ENCODE assay signal across 9 cellular contexts in genomic region chr10:80504897-80505465, GRCh38. TPM values are rescaled to one million over a fixed set of nuclear protein-coding genes. Genes with fewer than 3 reads are reported as not detected.
DNase-seq lines count a peak whose midpoint lies in the region; FAIRE-seq and TF ChIP-seq lines count a peak whose summit lies in the region.
"Had no signal": no experiment of that assay in that cellular context is flagged by ENCODE, and none has a peak within 500 bp of the region (broad histone marks: within the 10 kb centered on the region; RNA-seq: fewer than 3 reads in every experiment).

No MANE protein-coding gene starts in this region.

- H3K9me3 ChIP-seq in keratinocyte (ENCODE audit: control insufficient read depth, low read depth, low read length) = no peaks in the 10 kb centered on the region
- no peaks in the 10 kb centered on the region for H3K9me3 ChIP-seq in smooth muscle cell (replicated peaks; ENCODE audit: low read depth)
- no peaks in the 10 kb centered on the region for H3K9me3 ChIP-seq in OCI-LY7 (ENCODE audit: low read length)

- TF ChIP-seq CTCF in keratinocyte (optimal IDR thresholded peaks at IDR 0.05 in 1 of 3, IDR thresholded peaks at IDR 0.05 in 1 of 3, conservative IDR thresholded peaks at IDR 0.05 in 1 of 3; ENCODE audit: extremely low read depth in 1 of 3, insufficient read depth in 2 of 3, low read length in 3 of 3) = no peak
- TF ChIP-seq CTCF in smooth muscle cell (IDR thresholded peaks at IDR 0.05; ENCODE audit: borderline replicate concordance, insufficient read depth, poor library complexity, severe bottlenecking) = no peak
- no peak for TF ChIP-seq CTCF in OCI-LY7 (conservative IDR thresholded peaks at IDR 0.05; ENCODE audit: low read length)

- H3K9me1 ChIP-seq in keratinocyte (ENCODE audit: control insufficient read depth, extremely low read depth, insufficient read depth, low read length) = no peaks in the 10 kb centered on the region

- in situ Hi-C loops in G401 (cut with HindIII; ENCODE audit: low sequenced_read_pairs) = no loop called here

- peak overlapping the region in 1 of 4 donors; percentile 17 for H3K4me3 Mint-ChIP-seq in IgD-negative memory B cell

- H3K36me3 ChIP-seq in keratinocyte (ENCODE audit: control insufficient read depth in 2 of 2, extremely low read depth in 1 of 2, insufficient read depth in 2 of 2, low read length in 2 of 2) (peaks cover 7 to 29% of the 10 kb centered on the region in 2 experiments), smooth muscle cell (ENCODE audit: low read depth) (no peaks in the 10 kb centered on the region), OCI-LY7 (ENCODE audit: insufficient read depth, low read length) (peaks cover 39% of the 10 kb centered on the region; the same call in 1 of the 2 replicates)

- H3F3A ChIP-seq in smooth muscle cell (ENCODE audit: low read depth) = peaks cover 28% of the 10 kb centered on the region

- peaks cover 29 to 40% (median 37%) of the 10 kb centered on the region in 3 donors for H3K4me1 Mint-ChIP-seq in IgD-negative memory B cell

- H3K4me3 ChIP-seq in keratinocyte (ENCODE audit: control insufficient read depth in 2 of 3, extremely low read depth in 1 of 3, insufficient read depth in 2 of 3, low read depth in 1 of 3, low read length in 3 of 3) (no peak overlapping the region), smooth muscle cell (no peak overlapping the region), OCI-LY7 (ENCODE audit: low read depth, low read length, poor library complexity, severe bottlenecking) (no peak overlapping the region)

- H3K27me3 ChIP-seq in keratinocyte (ENCODE audit: control insufficient read depth, extremely low read depth, insufficient read depth, low read length) (no peaks in the 10 kb centered on the region), smooth muscle cell (ENCODE audit: low read depth) (no peaks in the 10 kb centered on the region)

- WGBS in smooth muscle cell (ENCODE audit: low lambda C conversion rate) = 76% methylated on average over 5 of the region's 5 CpGs

- H2AFZ ChIP-seq in keratinocyte (ENCODE audit: control insufficient read depth, low read length) = no peak overlapping the region
- no peak overlapping the region for H2AFZ ChIP-seq in smooth muscle cell (ENCODE audit: low read depth)
- H2AFZ ChIP-seq in OCI-LY7 (ENCODE audit: low read length) = no peak overlapping the region

- POLR2A ChIA-PET in OCI-LY7 (lab: Charles Lee) = interaction anchor here (1.2 kb wide), 1 partner anchor 61 kb away, joined by 4 read pairs; no protein-coding TSS in a partner anchor

- H3K27ac ChIP-seq in angular gyrus (ENCODE audit: low read depth, low read length) = peak overlapping the region; percentile 37
- H3K27ac ChIP-seq in keratinocyte (ENCODE audit: control insufficient read depth, insufficient read depth, low read length) = peak overlapping the region; percentile 89
- H3K27ac ChIP-seq in smooth muscle cell (ENCODE audit: low read depth) = peak overlapping the region; percentile 99
- no peak overlapping the region for H3K27ac ChIP-seq in OCI-LY7 (ENCODE audit: low read depth, low read length, poor library complexity, severe bottlenecking)
- H3K27ac ChIP-seq: WERI-Rb-1 had no signal

- H4K20me1 ChIP-seq in keratinocyte (ENCODE audit: control insufficient read depth, extremely low read depth, insufficient read depth, low read length) (no peaks in the 10 kb centered on the region), smooth muscle cell (ENCODE audit: low read depth) (peaks cover 4% of the 10 kb centered on the region), OCI-LY7 (ENCODE audit: insufficient read depth, low read length) (no peaks in the 10 kb centered on the region)

- H3K9ac ChIP-seq in keratinocyte (ENCODE audit: control insufficient read depth, extremely low read depth, insufficient read depth, low read length) = peak overlapping the region; percentile 72
- H3K9ac ChIP-seq in smooth muscle cell (ENCODE audit: low read depth) = peak overlapping the region; percentile 87

- DNase-seq in keratinocyte (ENCODE audit: low read depth, low spot score) (no peak), smooth muscle cell (lab: John Stamatoyannopoulos, UW; ENCODE audit: unreplicated experiment) (no peak), HT-29 (ENCODE audit: low spot score) (no peak), G401 (ENCODE audit: low spot score) (no peak), NCI-H82 (lab: John Stamatoyannopoulos, UW) (no peak), OCI-LY7 (ENCODE audit: low spot score) (no peak)

- no peaks in the 10 kb centered on the region for H3K27me3 Mint-ChIP-seq in IgD-negative memory B cell

- peaks cover 2% of the 10 kb centered on the region for H3K36me3 Mint-ChIP-seq in IgD-negative memory B cell

- H3K79me2 ChIP-seq in keratinocyte (ENCODE audit: control insufficient read depth, insufficient read depth, low read length) (peaks cover 59% of the 10 kb centered on the region), smooth muscle cell (ENCODE audit: low read depth) (peaks cover 36% of the 10 kb centered on the region), OCI-LY7 (ENCODE audit: insufficient read depth, low read depth, low read length) (no peaks in the 10 kb centered on the region; the same call in 1 of the 2 replicates)

- dilution Hi-C loops in keratinocyte (cut with MboI; ENCODE audit: extremely low pct_ligation_motif_present, low sequenced_read_pairs) = no loop called here

- H3K4me2 ChIP-seq in keratinocyte (ENCODE audit: control insufficient read depth, extremely low read depth, insufficient read depth, low read depth, low read length) (peak overlapping the region; percentile 11), smooth muscle cell (no peak overlapping the region), OCI-LY7 (ENCODE audit: low read length) (no peak overlapping the region)

- BruUV-seq in OCI-LY7 (replicated peaks; lab: Mats Ljungman, UMichigan) = no TSS peak

- no peaks in the 10 kb centered on the region for H3K9me3 Mint-ChIP-seq in IgD-negative memory B cell

- H3K4me1 ChIP-seq in keratinocyte (ENCODE audit: control insufficient read depth, extremely low read depth, insufficient read depth, low read length) (peaks cover 97% of the 10 kb centered on the region), smooth muscle cell (ENCODE audit: low read depth) (peaks cover 55% of the 10 kb centered on the region), OCI-LY7 (ENCODE audit: insufficient read depth, low read length, poor library complexity, severe bottlenecking) (no peaks in the 10 kb centered on the region)

- no peak for FAIRE-seq in keratinocyte (lab: Jason Lieb, UNC)

- no peaks in the 10 kb centered on the region for H3K9me2 ChIP-seq in OCI-LY7 (ENCODE audit: insufficient read depth, low read length)

- peak overlapping the region; percentile 14 to 39 (median 39) for H3K27ac Mint-ChIP-seq in IgD-negative memory B cell

- CTCF ChIA-PET in OCI-LY7 (lab: Charles Lee; ENCODE audit: unreplicated experiment) = interaction anchor here (1.1 to 3.5 kb wide), 5 partner anchors 32 to 127 kb away, joined by 3 to 48 read pairs (median 9); no protein-coding TSS in a partner anchor

- intact Hi-C loops in OCI-LY7 (cut with micrococcal nuclease; ENCODE audit: unreplicated experiment) = loop anchor here (1.0 kb wide), 2 partner anchors 61 to 122 kb away; no protein-coding TSS in a partner anchor

RNA-seq across cellular contexts. Expression of gene SH2D4B, which starts 32.7 kb away (rescaled TPM):
- polyA plus RNA-seq in IgD-negative memory B cell (not detected), keratinocyte (0.03 to 0.42 TPM (median 0.22 TPM) in 3 replicates), smooth muscle cell (not detected in 2 replicates)
- 0.16 TPM for polyA plus RNA-seq in keratinocyte (2011; ENCODE audit: low read depth)
- 0.09 and 0.24 TPM in 2 replicates for polyA plus RNA-seq in keratinocyte (2011; cell fraction: cytosol; rRNA removed)
- polyA plus RNA-seq in keratinocyte (2011; cell fraction: nucleus; rRNA removed) = 0.23 and 0.28 TPM in 2 replicates
- polyA plus RNA-seq in keratinocyte (2012; ENCODE audit: low replicate concordance) = 0.06 and 0.39 TPM in 2 replicates
- polyA minus RNA-seq in keratinocyte = 0.13 to 0.16 TPM in 2 of 3 replicates, not detected in the other
- not detected for polyA minus RNA-seq in keratinocyte (2011; cell fraction: cytosol; rRNA and poly(A)+ RNA removed)
- 0.32 and 0.70 TPM in 2 replicates for polyA minus RNA-seq in keratinocyte (2011; cell fraction: nucleus; rRNA and poly(A)+ RNA removed)
- total RNA-seq in smooth muscle cell (0.13 and 0.40 TPM in 2 replicates), OCI-LY7 (2022) (not detected in 2 replicates)
- not detected in 2 replicates for total RNA-seq in HT-29 (2014; rRNA removed; shearing (Covaris generic))
- not detected in 2 replicates for total RNA-seq in G401 (2014; rRNA removed; shearing (Covaris generic))
- total RNA-seq in OCI-LY7 (2014; rRNA removed; shearing (Covaris generic)) = 0.03 TPM in 1 of 2 replicates, not detected in the other

RNA-seq across cellular contexts. Expression of gene TSPAN14, which starts 50.9 kb away (rescaled TPM):
- polyA plus RNA-seq in IgD-negative memory B cell (45.0 TPM), keratinocyte (71.1 to 191 TPM (median 87.0 TPM) in 3 replicates), smooth muscle cell (46.3 and 82.5 TPM in 2 replicates)
- 24.8 TPM for polyA plus RNA-seq in keratinocyte (2011; ENCODE audit: low read depth)
- 64.9 and 73.6 TPM in 2 replicates for polyA plus RNA-seq in keratinocyte (2011; cell fraction: cytosol; rRNA removed)
- 286 and 296 TPM in 2 replicates for polyA plus RNA-seq in keratinocyte (2011; cell fraction: nucleus; rRNA removed)
- 89.0 and 143 TPM in 2 replicates for polyA plus RNA-seq in keratinocyte (2012; ENCODE audit: low replicate concordance)
- 94.5 to 356 TPM (median 124 TPM) in 3 replicates for polyA minus RNA-seq in keratinocyte
- 73.1 TPM for polyA minus RNA-seq in keratinocyte (2011; cell fraction: cytosol; rRNA and poly(A)+ RNA removed)
- 118 and 190 TPM in 2 replicates for polyA minus RNA-seq in keratinocyte (2011; cell fraction: nucleus; rRNA and poly(A)+ RNA removed)
- total RNA-seq in smooth muscle cell (39.8 and 42.7 TPM in 2 replicates), OCI-LY7 (2022) (33.4 and 33.6 TPM in 2 replicates)
- 58.3 and 65.1 TPM in 2 replicates for total RNA-seq in HT-29 (2014; rRNA removed; shearing (Covaris generic))
- 8.5 and 24.5 TPM in 2 replicates for total RNA-seq in G401 (2014; rRNA removed; shearing (Covaris generic))
- total RNA-seq in OCI-LY7 (2014; rRNA removed; shearing (Covaris generic)) = 15.5 and 17.0 TPM in 2 replicates
